23 cellular contexts compared by ENCODE assay signal in the genomic region with DNA sequence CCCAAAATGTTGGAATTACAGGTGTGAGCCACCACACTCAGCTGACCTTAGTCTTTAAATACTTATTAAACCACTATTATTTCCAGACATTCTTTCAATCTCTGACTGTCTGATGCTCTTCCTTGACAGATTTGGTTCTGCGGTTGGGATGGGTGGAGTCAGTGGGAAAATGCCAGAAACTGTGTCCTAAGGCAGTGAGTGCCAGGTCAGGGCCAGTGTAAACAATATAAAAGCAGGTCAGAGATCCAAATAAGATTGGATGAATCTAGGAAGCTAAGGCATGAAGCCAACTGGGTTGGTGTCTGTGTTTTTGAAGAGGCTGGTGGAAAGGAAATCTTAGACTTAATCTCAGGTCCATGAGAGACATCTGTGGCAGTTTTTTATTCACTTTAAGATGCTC.
A peak's percentile ranks its signal among the peaks of the same experiment; 100 is the strongest.
DNase-seq lines count a peak whose midpoint lies in the region; TF ChIP-seq lines count a peak whose summit lies in the region.
"Had no signal": no experiment of that assay in that cellular context is flagged by ENCODE, and none has a peak within 500 bp of the region (broad histone marks: within the 10 kb centered on the region; RNA-seq: fewer than 3 reads in every experiment).

No MANE protein-coding gene starts in this region.

- peaks cover 0 to 24% (median 4%) of the 10 kb centered on the region in 4 donors for H3K4me1 ChIP-seq in stomach

- TF ChIP-seq EP300 in stomach (IDR thresholded peaks at IDR 0.05) = no peak

- H3K9me3 ChIP-seq in stomach = no peaks in the 10 kb centered on the region

- peaks cover 58% of the 10 kb centered on the region for H3K4me1 Mint-ChIP-seq in HFFc6 (ENCODE audit: low read depth)
- H3K4me1 Mint-ChIP-seq: activated naive CD4-positive, alpha-beta T cell treated with anti-CD3 and anti-CD28 coated beads, Interleukin-2, amount 10 ng/mL, durations not matched to agents 7 days and 5 days; stimulated activated naive CD8-positive, alpha-beta T cell treated with anti-CD3 and anti-CD28 coated beads, Interleukin-15, amount 100 ng/mL, for 72 hours had no signal

- H3K27me3 Mint-ChIP-seq in HFFc6 (ENCODE audit: insufficient read depth) = 0 out of 2 replicates have a peak, but pooled peaks cover 2% of the 10 kb centered on the region
- H3K27me3 Mint-ChIP-seq: activated naive CD4-positive, alpha-beta T cell treated with anti-CD3 and anti-CD28 coated beads, Interleukin-2, amount 10 ng/mL, durations not matched to agents 7 days and 5 days; activated T-cell treated with anti-CD3 and anti-CD28 coated beads, Interleukin-2, amount 50 U/mL, for 24 hours; stimulated activated naive CD8-positive, alpha-beta T cell treated with anti-CD3 and anti-CD28 coated beads, Interleukin-15, amount 100 ng/mL, for 72 hours had no signal

- intact Hi-C loops in stomach (cut with DNase I; ENCODE audit: low total_unique reads) = no loop called here

- no peak overlapping the region for H3K4me3 ChIP-seq in stomach
- H3K4me3 ChIP-seq: skin epidermis had no signal

- no peaks in the 10 kb centered on the region for H3K9me3 Mint-ChIP-seq in HFFc6
- H3K9me3 Mint-ChIP-seq: activated naive CD4-positive, alpha-beta T cell treated with anti-CD3 and anti-CD28 coated beads, Interleukin-2, amount 10 ng/mL, durations not matched to agents 7 days and 5 days; activated T-cell treated with anti-CD3 and anti-CD28 coated beads, Interleukin-2, amount 50 U/mL, for 24 hours; effector memory CD8-positive, alpha-beta T cell; nephron progenitor cell; stimulated activated naive CD8-positive, alpha-beta T cell treated with anti-CD3 and anti-CD28 coated beads, Interleukin-15, amount 100 ng/mL, for 72 hours had no signal

- H3K4me3 Mint-ChIP-seq in HFFc6 = peak overlapping the region; percentile 16; the same call in 1 of the 2 replicates
- H3K4me3 Mint-ChIP-seq: activated CD8-positive, alpha-beta T cell treated with anti-CD3 and anti-CD28 coated beads for 36 hours; activated naive CD4-positive, alpha-beta T cell treated with anti-CD3 and anti-CD28 coated beads, Interleukin-2, amount 10 ng/mL, durations not matched to agents 7 days and 5 days; activated T-cell treated with anti-CD3 and anti-CD28 coated beads, Interleukin-2, amount 50 U/mL, for 24 hours; effector memory CD8-positive, alpha-beta T cell; nephron progenitor cell; stimulated activated naive CD8-positive, alpha-beta T cell treated with anti-CD3 and anti-CD28 coated beads, Interleukin-15, amount 100 ng/mL, for 72 hours had no signal

- no peak for TF ChIP-seq CTCF in HFFc6 (IDR thresholded peaks at IDR 0.05)
- TF ChIP-seq CTCF in stomach (IDR thresholded peaks at IDR 0.05) = no peak

- 22 to 48% (median 44%) methylated on average over 1 of the region's 1 CpG for WGBS in stomach, 5 donors

- peak; percentile 50 for DNase-seq in HFFc6
- DNase-seq in RPMI7951 (ENCODE audit: low read depth) = peak; percentile 73
- peak; percentile 20 for DNase-seq in glomerular visceral epithelial cell (ENCODE audit: extremely low spot score)
- peak; percentile 49 for DNase-seq in stomach
- DNase-seq in iPS-NIHi11 (ENCODE audit: low spot score) = no peak
- DNase-seq in NCI-H69 (lab: John Stamatoyannopoulos, UW) = no peak
- DNase-seq in C1 segment of cervical spinal cord (lab: John Stamatoyannopoulos, UW) = no peak
- DNase-seq in NCI-H1048 (lab: John Stamatoyannopoulos, UW) = no peak
- DNase-seq: activated CD8-positive, alpha-beta T cell treated with anti-CD3 and anti-CD28 coated beads for 36 hours; activated naive CD4-positive, alpha-beta T cell treated with anti-CD3 and anti-CD28 coated beads, Interleukin-2, amount 10 ng/mL, durations not matched to agents 7 days and 5 days; activated T-cell treated with anti-CD3 and anti-CD28 coated beads, Interleukin-2, amount 50 U/mL, for 24 hours; aorta; effector memory CD8-positive, alpha-beta T cell; HCEC 1CT; NCI-H1092; NCI-H2081; NCI-H510A treated with DMSO at 0.1 percent for 48 hours; nephron progenitor cell; SHP77 treated with DMSO at 0.1 percent for 48 hours; stimulated activated CD4-positive, alpha-beta T cell treated with anti-CD3 and anti-CD28 coated beads, Interleukin-2, amount 100 ng/mL, for 48 hours; stimulated activated naive CD8-positive, alpha-beta T cell treated with anti-CD3 and anti-CD28 coated beads, Interleukin-15, amount 100 ng/mL, for 72 hours; T-helper 2 cell had no signal

- H3K27me3 ChIP-seq in stomach = no peaks in the 10 kb centered on the region

- TF ChIP-seq POLR2A in stomach (IDR thresholded peaks at IDR 0.05) = no peak

- peak overlapping the region in 2 of 5 donors; percentile 2 to 41 for H3K27ac ChIP-seq in stomach
- H3K27ac ChIP-seq: skin epidermis had no signal

- H3K36me3 Mint-ChIP-seq in HFFc6 (ENCODE audit: low read depth) = peaks cover 12% of the 10 kb centered on the region; the same call in 1 of the 2 replicates
- H3K36me3 Mint-ChIP-seq: activated naive CD4-positive, alpha-beta T cell treated with anti-CD3 and anti-CD28 coated beads, Interleukin-2, amount 10 ng/mL, durations not matched to agents 7 days and 5 days had no signal

- H3K36me3 ChIP-seq in stomach = no peaks in the 10 kb centered on the region

- H3K27ac Mint-ChIP-seq in HFFc6 = peak overlapping the region; percentile 48
- H3K27ac Mint-ChIP-seq: activated CD8-positive, alpha-beta T cell treated with anti-CD3 and anti-CD28 coated beads for 36 hours; activated naive CD4-positive, alpha-beta T cell treated with anti-CD3 and anti-CD28 coated beads, Interleukin-2, amount 10 ng/mL, durations not matched to agents 7 days and 5 days; activated T-cell treated with anti-CD3 and anti-CD28 coated beads, Interleukin-2, amount 50 U/mL, for 24 hours; effector memory CD8-positive, alpha-beta T cell; nephron progenitor cell; stimulated activated naive CD8-positive, alpha-beta T cell treated with anti-CD3 and anti-CD28 coated beads, Interleukin-15, amount 100 ng/mL, for 72 hours had no signal

Comparison
In these comparisons a context has a peak if more than half of its experiments do, and no peak if none do; other contexts are left out.
1. DNase-seq: peak in HFFc6 (single experiment), RPMI7951 (single experiment), glomerular visceral epithelial cell (single experiment) and stomach (single experiment); none in iPS-NIHi11 (single experiment), NCI-H69 (single experiment), C1 segment of cervical spinal cord (0 of 14) and NCI-H1048 (single experiment).